ENCODE assay signal across 8 cellular contexts in genomic region chr6:129498950-129499870, GRCh38.
DNase-seq lines count a peak whose midpoint lies in the region; ATAC-seq and TF ChIP-seq lines count a peak whose summit lies in the region.

No MANE protein-coding gene starts in this region.

- H3K9me3 ChIP-seq in lower lobe of right lung, result no peaks in the 10 kb centered on the region

- DNase-seq in NCI-H510A treated with DMSO at 0.1 percent for 48 hours (lab: John Stamatoyannopoulos, UW) (peak; percentile 46), NCI-H510A (lab: John Stamatoyannopoulos, UW) (no peak), HT-29 (ENCODE audit: low spot score) (peak; percentile 94), SIG-M5 (lab: John Stamatoyannopoulos, UW) (peak; percentile 27), dedifferentiated amniotic fluid mesenchymal stem cell (ENCODE audit: extremely low spot score) (peak; percentile 50), lower lobe of right lung (no peak), AG08396 (ENCODE audit: low spot score) (no peak)

- no peak overlapping the region for H3K27ac ChIP-seq in lower lobe of right lung

- H3K27me3 ChIP-seq in lower lobe of right lung (ENCODE audit: low read depth), result no peaks in the 10 kb centered on the region

- TF ChIP-seq CTCF in lower lobe of right lung (IDR thresholded peaks at IDR 0.05), result peak; percentile 59

- peaks cover 18% of the 10 kb centered on the region for H3K4me1 ChIP-seq in lower lobe of right lung

- no peak overlapping the region for H3K4me3 ChIP-seq in lower lobe of right lung

- peaks cover 8% of the 10 kb centered on the region for H3K36me3 ChIP-seq in lower lobe of right lung

- intact Hi-C loops in lower lobe of right lung (cut with DNase I), result no loop called here

- ATAC-seq in GM21367 (IDR thresholded peaks at IDR 0.05; ENCODE audit: unreplicated experiment) (peak; percentile 79), lower lobe of right lung (peak; percentile 63 to 75)

Comparison
In these comparisons a context has a peak if more than half of its experiments do, and no peak if none do; other contexts are left out.
1. DNase-seq: peak in NCI-H510A treated with DMSO at 0.1 percent for 48 hours (single experiment), HT-29 (single experiment), SIG-M5 (single experiment) and dedifferentiated amniotic fluid mesenchymal stem cell (single experiment); none in NCI-H510A (single experiment), lower lobe of right lung (single experiment) and AG08396 (single experiment).